Comparison of ENCODE assay signal across 8 cellular contexts in genomic region chr3:197791120-197792018, GRCh38. TPM values are rescaled to one million over a fixed set of nuclear protein-coding genes. Genes with fewer than 3 reads are reported as not detected.
DNase-seq lines count a peak whose midpoint lies in the region; ATAC-seq and TF ChIP-seq lines count a peak whose summit lies in the region.

LRCH3 (plus strand) TSS chr3:197791254; CDS start chr3:197791279, 25 bp downstream.

- H3K4me1 Mint-ChIP-seq in GM23338, result peaks cover 5% of the 10 kb centered on the region; the same call in 2 of the 3 replicates
- peaks cover 41% of the 10 kb centered on the region for H3K4me1 Mint-ChIP-seq in stimulated activated naive CD8-positive, alpha-beta T cell treated with anti-CD3 and anti-CD28 coated beads, Interleukin-15, amount 100 ng/mL, for 72 hours

- ATAC-seq in GM23338, result peak; percentile 91
- ATAC-seq in stimulated activated naive CD8-positive, alpha-beta T cell treated with anti-CD3 and anti-CD28 coated beads, Interleukin-15, amount 100 ng/mL, for 72 hours, result peak; percentile 77

- H3K27me3 Mint-ChIP-seq in GM23338 (ENCODE audit: insufficient read depth, low read depth, poor library complexity), result peaks cover 3% of the 10 kb centered on the region
- H3K27me3 Mint-ChIP-seq in stimulated activated naive CD8-positive, alpha-beta T cell treated with anti-CD3 and anti-CD28 coated beads, Interleukin-15, amount 100 ng/mL, for 72 hours, result no peaks in the 10 kb centered on the region

- H4K20me1 ChIP-seq in GM23338 (replicated peaks; ENCODE audit: insufficient read depth) (peaks cover 16% of the 10 kb centered on the region), neural cell (ENCODE audit: insufficient read depth) (no peaks in the 10 kb centered on the region)

- H3K27ac Mint-ChIP-seq in GM23338, result peak within 1 kb of the TSS; percentile 96
- peak within 1 kb of the TSS; percentile 99 for H3K27ac Mint-ChIP-seq in stimulated activated naive CD8-positive, alpha-beta T cell treated with anti-CD3 and anti-CD28 coated beads, Interleukin-15, amount 100 ng/mL, for 72 hours

- H2AFZ ChIP-seq in GM23338 (peak within 1 kb of the TSS; percentile 98), neural cell (ENCODE audit: low read depth, low read length) (peak within 1 kb of the TSS; percentile 91)

- H3F3A ChIP-seq in GM23338 (replicated peaks; ENCODE audit: low read depth) (peaks cover 4% of the 10 kb centered on the region; the same call in 1 of the 2 replicates), neural cell (ENCODE audit: insufficient read depth, low read length, poor library complexity, severe bottlenecking) (no peaks in the 10 kb centered on the region)

- H3K27me3 ChIP-seq in GM23338 (ENCODE audit: insufficient read depth) (0 out of 2 replicates have a peak, but pooled peaks cover 5% of the 10 kb centered on the region), neural cell (ENCODE audit: insufficient read depth, low read depth, low read length) (no peaks in the 10 kb centered on the region)

- peak within 1 kb of the TSS; percentile 97 for H3K4me2 ChIP-seq in GM23338
- H3K4me2 ChIP-seq in neural cell (ENCODE audit: low read length), result peak within 1 kb of the TSS; percentile 71

- no peak for TF ChIP-seq RAD21 in neural cell (conservative IDR thresholded peaks at IDR 0.05)

- H3K36me3 Mint-ChIP-seq in GM23338 (ENCODE audit: low read depth), result peaks cover 3% of the 10 kb centered on the region; the same call in 1 of the 3 replicates

- no peaks in the 10 kb centered on the region for H3K9me3 Mint-ChIP-seq in GM23338
- H3K9me3 Mint-ChIP-seq in stimulated activated naive CD8-positive, alpha-beta T cell treated with anti-CD3 and anti-CD28 coated beads, Interleukin-15, amount 100 ng/mL, for 72 hours, result no peaks in the 10 kb centered on the region

- H3K9me2 ChIP-seq in GM23338 (ENCODE audit: insufficient read depth) (no peaks in the 10 kb centered on the region), neural cell (ENCODE audit: insufficient read depth, low read length) (no peaks in the 10 kb centered on the region)

- TF ChIP-seq EP300 in neural cell (conservative IDR thresholded peaks at IDR 0.05; ENCODE audit: poor library complexity, severe bottlenecking), result no peak

- peak within 1 kb of the TSS; percentile 92 for H3K4me3 ChIP-seq in GM23338
- H3K4me3 ChIP-seq in LNCaP clone FGC (ENCODE audit: low read depth, low read length), result peak within 1 kb of the TSS; percentile 64
- H3K4me3 ChIP-seq in foreskin fibroblast (ENCODE audit: low read depth in 1 of 2, low read length in 2 of 2), result peak within 1 kb of the TSS; percentile 90 to 95
- H3K4me3 ChIP-seq in neural cell (ENCODE audit: low read length), result peak within 1 kb of the TSS; percentile 98

- H3K27ac ChIP-seq in GM23338 (ENCODE audit: low read depth) (peak within 1 kb of the TSS; percentile 93; the same call in 1 of the 2 replicates), neural cell (ENCODE audit: low read length) (peak within 1 kb of the TSS; percentile 83)

- TF ChIP-seq CTCF in GM23338 (conservative IDR thresholded peaks at IDR 0.05; ENCODE audit: low read depth in 2 of 2) (no peak), LNCaP clone FGC (IDR thresholded peaks at IDR 0.05; ENCODE audit: control insufficient read depth, extremely low read depth, insufficient read depth) (no peak), foreskin fibroblast (IDR thresholded peaks at IDR 0.05; ENCODE audit: low read depth, low read length) (no peak), neural cell (IDR thresholded peaks at IDR 0.05; ENCODE audit: poor library complexity, severe bottlenecking) (no peak)

- H3K9me3 ChIP-seq in neural cell (ENCODE audit: low read length), result no peaks in the 10 kb centered on the region

- H3K4me3 Mint-ChIP-seq in GM23338, result peak within 1 kb of the TSS; percentile 89
- peak within 1 kb of the TSS; percentile 85 to 98 for H3K4me3 Mint-ChIP-seq in stimulated activated naive CD8-positive, alpha-beta T cell treated with anti-CD3 and anti-CD28 coated beads, Interleukin-15, amount 100 ng/mL, for 72 hours

- peak within 1 kb of the TSS; percentile 95 for H3K9ac ChIP-seq in neural cell (ENCODE audit: low read length)

- no peaks in the 10 kb centered on the region for H3K4me1 ChIP-seq in GM23338 (ENCODE audit: insufficient read depth)

- peak; percentile 84 for DNase-seq in EL
- DNase-seq in GM23338 (ENCODE audit: low spot score), result peak; percentile 94
- no peak for DNase-seq in LNCaP clone FGC (ENCODE audit: low read depth)
- DNase-seq in SHP77 (lab: John Stamatoyannopoulos, UW), result peak; percentile 16 to 29
- DNase-seq in activated gamma-delta T cell treated with Interleukin-2 at 50 U/mL for 16 hours, result peak; percentile 84
- DNase-seq in foreskin fibroblast, result peak; percentile 71 to 92
- DNase-seq in stimulated activated naive CD8-positive, alpha-beta T cell treated with anti-CD3 and anti-CD28 coated beads, Interleukin-15, amount 100 ng/mL, for 72 hours, result peak; percentile 86

- no peaks in the 10 kb centered on the region for H3K36me3 ChIP-seq in GM23338 (ENCODE audit: insufficient read depth)
- no peaks in the 10 kb centered on the region for H3K36me3 ChIP-seq in neural cell (ENCODE audit: insufficient read depth, low read length)

- peaks cover 49% of the 10 kb centered on the region for H3K79me2 ChIP-seq in GM23338 (replicated peaks; ENCODE audit: insufficient read depth)
- H3K79me2 ChIP-seq in neural cell (replicated peaks; ENCODE audit: insufficient read depth, low read length), result peaks cover 44% of the 10 kb centered on the region

TF ChIP-seq in GM23338, 12 proteins besides CTCF, POLR2A, EP300 and RAD21 (continues in another document):
- no peak for TF ChIP-seq NANOG (IDR thresholded peaks at IDR 0.05; ENCODE audit: borderline replicate concordance)
- TF ChIP-seq, protein P1, sequence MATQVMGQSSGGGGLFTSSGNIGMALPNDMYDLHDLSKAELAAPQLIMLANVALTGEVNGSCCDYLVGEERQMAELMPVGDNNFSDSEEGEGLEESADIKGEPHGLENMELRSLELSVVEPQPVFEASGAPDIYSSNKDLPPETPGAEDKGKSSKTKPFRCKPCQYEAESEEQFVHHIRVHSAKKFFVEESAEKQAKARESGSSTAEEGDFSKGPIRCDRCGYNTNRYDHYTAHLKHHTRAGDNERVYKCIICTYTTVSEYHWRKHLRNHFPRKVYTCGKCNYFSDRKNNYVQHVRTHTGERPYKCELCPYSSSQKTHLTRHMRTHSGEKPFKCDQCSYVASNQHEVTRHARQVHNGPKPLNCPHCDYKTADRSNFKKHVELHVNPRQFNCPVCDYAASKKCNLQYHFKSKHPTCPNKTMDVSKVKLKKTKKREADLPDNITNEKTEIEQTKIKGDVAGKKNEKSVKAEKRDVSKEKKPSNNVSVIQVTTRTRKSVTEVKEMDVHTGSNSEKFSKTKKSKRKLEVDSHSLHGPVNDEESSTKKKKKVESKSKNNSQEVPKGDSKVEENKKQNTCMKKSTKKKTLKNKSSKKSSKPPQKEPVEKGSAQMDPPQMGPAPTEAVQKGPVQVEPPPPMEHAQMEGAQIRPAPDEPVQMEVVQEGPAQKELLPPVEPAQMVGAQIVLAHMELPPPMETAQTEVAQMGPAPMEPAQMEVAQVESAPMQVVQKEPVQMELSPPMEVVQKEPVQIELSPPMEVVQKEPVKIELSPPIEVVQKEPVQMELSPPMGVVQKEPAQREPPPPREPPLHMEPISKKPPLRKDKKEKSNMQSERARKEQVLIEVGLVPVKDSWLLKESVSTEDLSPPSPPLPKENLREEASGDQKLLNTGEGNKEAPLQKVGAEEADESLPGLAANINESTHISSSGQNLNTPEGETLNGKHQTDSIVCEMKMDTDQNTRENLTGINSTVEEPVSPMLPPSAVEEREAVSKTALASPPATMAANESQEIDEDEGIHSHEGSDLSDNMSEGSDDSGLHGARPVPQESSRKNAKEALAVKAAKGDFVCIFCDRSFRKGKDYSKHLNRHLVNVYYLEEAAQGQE (IDR thresholded peaks at IDR 0.05; ENCODE audit: unreplicated experiment), result peak; percentile 15
- no peak for TF ChIP-seq EZH2 (IDR thresholded peaks at IDR 0.05; ENCODE audit: low read depth, unreplicated experiment)
- peak; percentile 99 for TF ChIP-seq POLR2AphosphoS5 (IDR thresholded peaks at IDR 0.05; ENCODE audit: low read depth)
- TF ChIP-seq EZH2phosphoT487 (IDR thresholded peaks at IDR 0.05; ENCODE audit: unreplicated experiment), result no peak

TF ChIP-seq in neural cell, 6 proteins besides CTCF, POLR2A, EP300 and RAD21:
- TF ChIP-seq EZH2 (IDR thresholded peaks at IDR 0.05; ENCODE audit: borderline replicate concordance, insufficient read depth, low read length, poor library complexity, severe bottlenecking) (no peak), SMC3 (conservative IDR thresholded peaks at IDR 0.05; ENCODE audit: poor library complexity) (peak; percentile 11), MXI1 (conservative IDR thresholded peaks at IDR 0.05; ENCODE audit: poor library complexity, severe bottlenecking) (peak; percentile 75), TAF1 (IDR thresholded peaks at IDR 0.05; ENCODE audit: low read depth) (peak; percentile 92), POLR2AphosphoS5 (IDR thresholded peaks at IDR 0.05) (peak; percentile 95)
- TF ChIP-seq, protein P1 (IDR thresholded peaks at IDR 0.05; ENCODE audit: borderline replicate concordance), result peak; percentile 93

RNA-seq across cellular contexts. Expression of gene LRCH3, which starts in this region (rescaled TPM):
- total RNA-seq in GM23338 (2014; rRNA removed; shearing (Covaris generic)), result 60.0 and 66.8 TPM in 2 replicates
- polyA plus RNA-seq in GM23338 (2016; fragmentation: Nextera tagmentation; extraction: Ambion mirVana), result 17.1 and 22.9 TPM in 2 replicates
- polyA plus RNA-seq in neural cell, result 36.2 and 41.4 TPM in 2 replicates
- 128 and 135 TPM in 2 replicates for polyA minus RNA-seq in neural cell
